In the genomic region with DNA sequence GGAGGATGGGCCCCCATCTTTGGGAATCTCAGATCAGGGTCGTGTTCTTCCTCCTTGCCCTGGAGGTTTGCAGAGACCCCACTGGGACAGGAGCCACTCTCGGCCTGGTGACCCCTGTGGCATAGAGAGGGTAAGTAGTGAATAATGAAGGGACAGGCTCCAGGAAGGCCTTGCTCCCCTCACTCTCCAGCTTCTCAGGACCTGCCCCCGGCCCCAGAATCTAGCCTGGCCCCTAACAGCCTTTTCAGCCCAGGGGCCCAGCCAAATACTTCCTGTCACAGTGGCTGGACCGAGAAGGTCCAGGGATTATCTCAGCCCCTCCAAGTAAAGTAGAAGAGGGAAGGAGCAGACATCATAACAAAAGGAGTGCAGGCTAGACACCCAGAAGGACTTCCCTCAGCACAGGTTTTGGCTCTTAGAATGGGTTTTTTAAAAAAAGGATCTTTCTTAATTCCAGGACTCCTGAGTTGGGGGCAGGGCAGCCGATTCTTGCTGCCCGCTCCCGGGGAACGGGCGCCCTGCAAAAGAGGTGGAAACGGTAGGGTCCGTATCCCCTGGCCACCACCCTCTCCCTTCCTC, we compare ENCODE assay signal across 11 cellular contexts. TPM values are rescaled to one million over a fixed set of nuclear protein-coding genes. Genes with fewer than 3 reads are reported as not detected.
DNase-seq lines count a peak whose midpoint lies in the region; ATAC-seq, FAIRE-seq and TF ChIP-seq lines count a peak whose summit lies in the region.
"Had no signal": no experiment of that assay in that cellular context is flagged by ENCODE, and none has a peak within 500 bp of the region (broad histone marks: within the 10 kb centered on the region; RNA-seq: fewer than 3 reads in every experiment).

No MANE protein-coding gene starts in this region.

- H3K4me2 ChIP-seq in A549: peak overlapping the region; percentile 98

- TF ChIP-seq CTCF in A549 (IDR thresholded peaks at IDR 0.05) (no peak), natural killer cell (IDR thresholded peaks at IDR 0.05) (no peak), RWPE1 (conservative IDR thresholded peaks at IDR 0.05; ENCODE audit: low read depth) (no peak)

- peak overlapping the region; percentile 72 for H3K4me3 Mint-ChIP-seq in natural killer cell

- H3K4me1 ChIP-seq in A549 (peaks cover 4% of the 10 kb centered on the region; the same call in 1 of the 3 replicates), HUES48 (ENCODE audit: control insufficient read depth, insufficient read depth, low read length) (peaks cover 24% of the 10 kb centered on the region)

- no peak for ATAC-seq in A549
- no peak for ATAC-seq in natural killer cell
- ATAC-seq in HG02938 (IDR thresholded peaks at IDR 0.05; ENCODE audit: unreplicated experiment): no peak
- ATAC-seq in GM18498 (IDR thresholded peaks at IDR 0.05; ENCODE audit: unreplicated experiment): no peak

- peaks cover 0 to 25% of the 10 kb centered on the region in 2 donors for H3K4me1 Mint-ChIP-seq in natural killer cell

- H3K27ac ChIP-seq in A549 (peak overlapping the region; percentile 48 to 73; a peak in 4 of 6 replicates), HUES48 (ENCODE audit: low read depth, low read length) (no peak overlapping the region), cingulate gyrus (ENCODE audit: low read depth, low read length) (peak overlapping the region; percentile 47), RWPE1 (no peak overlapping the region)
- H3K27ac ChIP-seq: neutrophil had no signal

- CTCF ChIA-PET in A549 (lab: Yijun Ruan, JAX) (interaction anchor here (0.6 to 40.8 kb wide), 27 partner anchors 9 to 422 kb away, joined by 3 to 2008 read pairs (median 5); a partner anchor contains a TSS), RWPE1 (lab: Yijun Ruan, JAX) (interaction anchor here (0.6 to 2.8 kb wide), 12 partner anchors 18 to 1858 kb away, joined by 3 to 11 read pairs (median 4); no protein-coding TSS in a partner anchor)

- peaks cover 44% of the 10 kb centered on the region for H3K27me3 ChIP-seq in HUES48 (ENCODE audit: control insufficient read depth, insufficient read depth, low read length)

- TF ChIP-seq RAD21 in A549 (conservative IDR thresholded peaks at IDR 0.05 in 1 of 2, IDR thresholded peaks at IDR 0.05 in 1 of 2): no peak

- H3K9ac ChIP-seq in HUES48 (ENCODE audit: low read depth, low read length): no peak overlapping the region

- WGBS in A549 (ENCODE audit: missing lambda C conversion rate): 33% methylated on average over 11 of the region's 11 CpGs

- H3K4me3 ChIP-seq in A549: peak overlapping the region; percentile 53
- H3K4me3 ChIP-seq in HUES48 (ENCODE audit: low read depth, low read length): peak overlapping the region; percentile 97

- H3K9me3 ChIP-seq in A549: no peaks in the 10 kb centered on the region
- H3K9me3 ChIP-seq in HUES48 (ENCODE audit: control insufficient read depth, insufficient read depth, low read length): no peaks in the 10 kb centered on the region
- H3K9me3 ChIP-seq: neutrophil had no signal

- DNase-seq in A549 (ENCODE audit: low read depth in 1 of 2, low spot score in 1 of 2) (no peak), natural killer cell (no peak), NCI-H524 treated with DMSO at 0.1 percent for 48 hours (lab: John Stamatoyannopoulos, UW) (no peak), RWPE1 (ENCODE audit: low spot score) (no peak)
- DNase-seq: DND-41 had no signal

- TF ChIP-seq POLR2A in A549 (IDR thresholded peaks at IDR 0.05; ENCODE audit: low read length): no peak

- no peaks in the 10 kb centered on the region for H3K9me3 Mint-ChIP-seq in natural killer cell

- no peak overlapping the region for H3K27ac Mint-ChIP-seq in natural killer cell

- no peaks in the 10 kb centered on the region for H3K36me3 ChIP-seq in HUES48 (ENCODE audit: control insufficient read depth, insufficient read depth, low read length)
- H3K36me3 ChIP-seq: neutrophil had no signal

- FAIRE-seq in A549 (lab: Jason Lieb, UNC): no peak
- FAIRE-seq: colon had no signal

- peaks cover 34 to 61% of the 10 kb centered on the region in 2 donors for H3K27me3 Mint-ChIP-seq in natural killer cell (ENCODE audit: low read depth in 2 of 2)

- POLR2A ChIA-PET in A549 (lab: Yijun Ruan, JAX) (interaction anchor here (0.5 kb wide), 1 partner anchor 102 kb away, joined by 3 read pairs; no protein-coding TSS in a partner anchor), RWPE1 (lab: Yijun Ruan, JAX; ENCODE audit: low non-redundant PET) (no interaction called here)

- intact Hi-C loops in natural killer cell (cut with micrococcal nuclease): no loop called here

- no peak for TF ChIP-seq EP300 in A549 (IDR thresholded peaks at IDR 0.05)

- no peaks in the 10 kb centered on the region for H3K36me3 Mint-ChIP-seq in natural killer cell

TF ChIP-seq in A549, 52 proteins besides CTCF, POLR2A, EP300 and RAD21:
- TF ChIP-seq KDM1A (IDR thresholded peaks at IDR 0.05; ENCODE audit: low read depth): peak; percentile 76; the same call in 1 of the 2 replicates
- no peak for TF ChIP-seq RNF2 (IDR thresholded peaks at IDR 0.05; ENCODE audit: borderline replicate concordance, low read depth)

RNA-seq across cellular contexts. Expression of a gene that starts 0.6 kb away (rescaled TPM):
- 0.07 and 0.12 TPM in 2 replicates for polyA plus RNA-seq in A549 (2011; rRNA removed)
- polyA plus RNA-seq in A549 (2012; cell fraction: cytosol; rRNA removed): 0.08 and 0.12 TPM in 2 replicates
- polyA plus RNA-seq in A549 (2012; cell fraction: nucleus; rRNA removed): 0.05 TPM in 2 replicates
- polyA plus RNA-seq in A549 (2017; fragmentation: RNase III; extraction: RNeasy Plus Mini Kit Qiagen cat#74134 plus additional on column Dnase treatment): 0.17 to 0.30 TPM (median 0.20 TPM) in 3 replicates
- polyA minus RNA-seq in A549 (2011; rRNA and poly(A)+ RNA removed): 0.08 TPM in 1 of 2 replicates, not detected in the other
- total RNA-seq in natural killer cell: not detected

Comparison
In these comparisons a context has a peak if more than half of its experiments do, and no peak if none do; other contexts are left out.
1. H3K27ac ChIP-seq: peak in A549 (2 of 2) and cingulate gyrus (single experiment); none in HUES48 (single experiment) and RWPE1 (single experiment).